In genomic region chr13:110186221-110186838, GRCh38 we compare ENCODE assay signal across 20 cellular contexts.
"Had no signal": no experiment of that assay in that cellular context is flagged by ENCODE, and none has a peak within 500 bp of the region (broad histone marks: within the 10 kb centered on the region; RNA-seq: fewer than 3 reads in every experiment).

No MANE protein-coding gene starts in this region.

- H3K4me1 ChIP-seq: breast epithelium, thyroid gland had no signal

- H3K27ac Mint-ChIP-seq: activated CD4-positive, alpha-beta memory T cell treated with anti-CD3 and anti-CD28 coated beads for 36 hours; activated CD8-positive, alpha-beta memory T cell treated with anti-CD3 and anti-CD28 coated beads, Interleukin-2, amount 10 ng/mL, durations not matched to agents 7 days and 5 days; activated naive CD8-positive, alpha-beta T cell treated with anti-CD3 and anti-CD28 coated beads, Interleukin-2, amount 10 ng/mL, durations not matched to agents 7 days and 5 days; activated T-helper 2 cell treated with anti-CD3 and anti-CD28 coated beads, Interferon-gamma antibody, Interleukin-2, Interleukin-4, amounts not matched to agents 10 μg/mL and 5 μg/mL and 100 μg/mL, durations not matched to agents 14 hours and 24 hours and 36 hours; mesothelial cell of epicardium; nephron progenitor cell had no signal

- H3K27ac ChIP-seq: breast epithelium, thyroid gland, WERI-Rb-1 had no signal

- DNase-seq: activated CD4-positive, alpha-beta memory T cell treated with anti-CD3 and anti-CD28 coated beads for 36 hours; activated CD8-positive, alpha-beta memory T cell treated with anti-CD3 and anti-CD28 coated beads, Interleukin-2, amount 10 ng/mL, durations not matched to agents 7 days and 5 days; activated naive CD4-positive, alpha-beta T cell treated with Interleukin-2 at 50 U/mL for 16 hours; activated naive CD8-positive, alpha-beta T cell treated with anti-CD3 and anti-CD28 coated beads, Interleukin-2, amount 10 ng/mL, durations not matched to agents 7 days and 5 days; activated T-cell treated with anti-CD3 and anti-CD28 coated beads, Interleukin-2, amount 50 U/mL, for 1 hour; cerebellar nuclear complex; dermis blood vessel endothelial cell; effector memory CD4-positive, alpha-beta T cell; foreskin fibroblast; nephron progenitor cell; occipital lobe; stimulated activated CD4-positive, alpha-beta T cell treated with anti-CD3 and anti-CD28 coated beads, Interleukin-1b, Interleukin-23, amount 100 ng/mL, for 48 hours; stimulated activated CD8-positive, alpha-beta memory T cell treated with anti-CD3 and anti-CD28 coated beads, Interleukin-4, amount 100 ng/mL, for 48 hours; stimulated activated naive CD4-positive, alpha-beta T cell; thyroid gland; WERI-Rb-1 had no signal

- H3K4me3 Mint-ChIP-seq: activated CD4-positive, alpha-beta memory T cell treated with anti-CD3 and anti-CD28 coated beads for 36 hours; activated CD8-positive, alpha-beta memory T cell treated with anti-CD3 and anti-CD28 coated beads, Interleukin-2, amount 10 ng/mL, durations not matched to agents 7 days and 5 days; activated naive CD8-positive, alpha-beta T cell treated with anti-CD3 and anti-CD28 coated beads, Interleukin-2, amount 10 ng/mL, durations not matched to agents 7 days and 5 days; mesothelial cell of epicardium; nephron progenitor cell had no signal

- H3K9me3 Mint-ChIP-seq: activated CD4-positive, alpha-beta memory T cell treated with anti-CD3 and anti-CD28 coated beads for 36 hours; activated naive CD8-positive, alpha-beta T cell treated with anti-CD3 and anti-CD28 coated beads, Interleukin-2, amount 10 ng/mL, durations not matched to agents 7 days and 5 days; activated T-helper 2 cell treated with anti-CD3 and anti-CD28 coated beads, Interferon-gamma antibody, Interleukin-2, Interleukin-4, amounts not matched to agents 10 μg/mL and 5 μg/mL and 100 μg/mL, durations not matched to agents 14 hours and 24 hours and 36 hours; mesothelial cell of epicardium; nephron progenitor cell had no signal

- H3K27me3 ChIP-seq: breast epithelium, sigmoid colon, thyroid gland had no signal

- H3K36me3 ChIP-seq: breast epithelium had no signal

- H3K4me3 ChIP-seq: breast epithelium, sigmoid colon, thyroid gland had no signal

- H3K4me1 Mint-ChIP-seq: activated CD8-positive, alpha-beta memory T cell treated with anti-CD3 and anti-CD28 coated beads, Interleukin-2, amount 10 ng/mL, durations not matched to agents 7 days and 5 days; activated naive CD8-positive, alpha-beta T cell treated with anti-CD3 and anti-CD28 coated beads, Interleukin-2, amount 10 ng/mL, durations not matched to agents 7 days and 5 days had no signal

- H3K9me3 ChIP-seq: breast epithelium, sigmoid colon, thyroid gland had no signal

- H3K36me3 Mint-ChIP-seq: activated CD4-positive, alpha-beta memory T cell treated with anti-CD3 and anti-CD28 coated beads for 36 hours; activated CD8-positive, alpha-beta memory T cell treated with anti-CD3 and anti-CD28 coated beads, Interleukin-2, amount 10 ng/mL, durations not matched to agents 7 days and 5 days; activated naive CD8-positive, alpha-beta T cell treated with anti-CD3 and anti-CD28 coated beads, Interleukin-2, amount 10 ng/mL, durations not matched to agents 7 days and 5 days had no signal

- ATAC-seq: activated CD8-positive, alpha-beta memory T cell treated with anti-CD3 and anti-CD28 coated beads, Interleukin-2, amount 10 ng/mL, durations not matched to agents 7 days and 5 days had no signal
